1 cellular context compared by ENCODE assay signal in the genomic region with DNA sequence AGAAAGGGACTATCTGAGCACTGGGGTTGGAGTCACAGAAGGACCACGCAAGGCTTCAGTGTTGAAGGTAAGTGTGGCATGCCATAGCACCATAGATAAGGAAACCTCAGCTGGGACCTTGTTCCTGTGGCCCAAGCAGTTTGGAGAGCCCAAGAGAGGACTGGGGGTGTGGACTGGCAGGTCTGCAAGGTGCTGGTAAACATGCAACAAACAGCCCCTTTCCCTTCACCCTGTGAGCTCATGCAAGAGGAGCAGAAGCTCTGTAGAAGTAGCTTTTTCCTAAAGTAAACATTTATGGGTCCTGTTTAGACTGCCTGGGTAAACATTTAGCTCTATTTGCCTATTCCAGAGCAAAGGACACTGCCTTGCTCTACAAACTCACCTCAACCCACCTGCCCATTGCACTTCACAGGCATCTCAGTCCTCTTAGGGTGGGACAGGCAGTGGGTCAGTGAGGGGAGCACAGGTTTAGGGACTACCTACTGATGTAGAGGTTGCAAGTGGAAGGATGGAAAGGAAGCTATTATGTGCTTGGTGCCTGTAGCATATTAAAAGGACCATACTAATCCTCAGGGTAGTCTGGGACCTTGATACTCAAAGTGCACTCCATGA.
TF ChIP-seq lines count a peak whose summit lies in the region.

No MANE protein-coding gene starts in this region.

TF ChIP-seq in HepG2, 621 proteins besides CTCF, POLR2A, EP300 and RAD21 (continued from another document and continues in another):
- TF ChIP-seq, protein P1, sequence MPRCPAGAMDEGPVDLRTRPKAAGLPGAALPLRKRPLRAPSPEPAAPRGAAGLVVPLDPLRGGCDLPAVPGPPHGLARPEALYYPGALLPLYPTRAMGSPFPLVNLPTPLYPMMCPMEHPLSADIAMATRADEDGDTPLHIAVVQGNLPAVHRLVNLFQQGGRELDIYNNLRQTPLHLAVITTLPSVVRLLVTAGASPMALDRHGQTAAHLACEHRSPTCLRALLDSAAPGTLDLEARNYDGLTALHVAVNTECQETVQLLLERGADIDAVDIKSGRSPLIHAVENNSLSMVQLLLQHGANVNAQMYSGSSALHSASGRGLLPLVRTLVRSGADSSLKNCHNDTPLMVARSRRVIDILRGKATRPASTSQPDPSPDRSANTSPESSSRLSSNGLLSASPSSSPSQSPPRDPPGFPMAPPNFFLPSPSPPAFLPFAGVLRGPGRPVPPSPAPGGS (CRISPR knock-in tag; IDR thresholded peaks at IDR 0.05): no peak
- no peak for TF ChIP-seq ZNF530 (CRISPR knock-in tag; IDR thresholded peaks at IDR 0.05; ENCODE audit: low read depth)
- TF ChIP-seq ZNF766 (CRISPR knock-in tag; IDR thresholded peaks at IDR 0.05; ENCODE audit: borderline replicate concordance): no peak
- TF ChIP-seq SOX13 (IDR thresholded peaks at IDR 0.05): no peak
- TF ChIP-seq SOX13 (CRISPR knock-in tag; conservative IDR thresholded peaks at IDR 0.05 in 1 of 2, IDR thresholded peaks at IDR 0.05 in 1 of 2): peak in 1 of 2 experiments; percentile 51; a peak in 2 of 4 replicates
- TF ChIP-seq SNAPC4 (CRISPR knock-in tag; IDR thresholded peaks at IDR 0.05): no peak
- no peak for TF ChIP-seq ZNF34 (CRISPR knock-in tag; IDR thresholded peaks at IDR 0.05; ENCODE audit: borderline replicate concordance)
- TF ChIP-seq ZNF577 (CRISPR knock-in tag; IDR thresholded peaks at IDR 0.05; ENCODE audit: borderline replicate concordance, low read depth): no peak
- TF ChIP-seq EZH2 (conservative IDR thresholded peaks at IDR 0.05; ENCODE audit: low read depth, low read length): no peak
- TF ChIP-seq SIN3A (IDR thresholded peaks at IDR 0.05; ENCODE audit: borderline replicate concordance, low read depth, low read length): no peak
- 0 out of 2 replicates have a peak, but pooled peaks have one; percentile 26 for TF ChIP-seq RXRA (CRISPR knock-in tag; IDR thresholded peaks at IDR 0.05)
- TF ChIP-seq GFI1 (CRISPR knock-in tag; IDR thresholded peaks at IDR 0.05; ENCODE audit: borderline replicate concordance): 0 out of 2 replicates have a peak, but pooled peaks have one; percentile 60
- TF ChIP-seq HMGA1 (CRISPR knock-in tag; conservative IDR thresholded peaks at IDR 0.05): no peak
- no peak for TF ChIP-seq ZNF207 (IDR thresholded peaks at IDR 0.05; ENCODE audit: borderline replicate concordance)
- no peak for TF ChIP-seq ZNF451 (CRISPR knock-in tag; IDR thresholded peaks at IDR 0.05)
- TF ChIP-seq TBP (CRISPR knock-in tag; IDR thresholded peaks at IDR 0.05): no peak
- TF ChIP-seq, protein P2, sequence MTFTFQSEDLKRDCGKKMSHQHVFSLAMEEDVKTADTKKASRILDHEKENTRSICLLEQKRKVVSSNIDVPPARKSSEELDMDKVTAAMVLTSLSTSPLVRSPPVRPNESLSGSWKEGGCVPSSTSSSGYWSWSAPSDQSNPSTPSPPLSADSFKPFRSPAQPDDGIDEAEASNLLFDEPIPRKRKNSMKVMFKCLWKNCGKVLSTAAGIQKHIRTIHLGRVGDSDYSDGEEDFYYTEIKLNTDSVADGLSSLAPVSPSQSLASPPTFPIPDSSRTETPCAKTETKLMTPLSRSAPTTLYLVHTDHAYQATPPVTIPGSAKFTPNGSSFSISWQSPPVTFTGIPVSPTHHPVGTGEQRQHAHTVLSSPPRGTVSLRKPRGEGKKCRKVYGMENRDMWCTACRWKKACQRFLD (CRISPR knock-in tag; IDR thresholded peaks at IDR 0.05; ENCODE audit: borderline replicate concordance): no peak
- no peak for TF ChIP-seq RFXANK (CRISPR knock-in tag; IDR thresholded peaks at IDR 0.05)
- peak; percentile 88; the same call in 1 of the 2 replicates for TF ChIP-seq FOXJ3 (CRISPR knock-in tag; IDR thresholded peaks at IDR 0.05; ENCODE audit: borderline replicate concordance)
- TF ChIP-seq SAP130 (CRISPR knock-in tag; IDR thresholded peaks at IDR 0.05; ENCODE audit: low read depth): peak; percentile 64
- TF ChIP-seq CAMTA2 (CRISPR knock-in tag; IDR thresholded peaks at IDR 0.05; ENCODE audit: borderline replicate concordance): no peak
- TF ChIP-seq SOX5 (CRISPR knock-in tag; IDR thresholded peaks at IDR 0.05; ENCODE audit: borderline replicate concordance): peak; percentile 47; the same call in 1 of the 2 replicates
- TF ChIP-seq, protein P3, sequence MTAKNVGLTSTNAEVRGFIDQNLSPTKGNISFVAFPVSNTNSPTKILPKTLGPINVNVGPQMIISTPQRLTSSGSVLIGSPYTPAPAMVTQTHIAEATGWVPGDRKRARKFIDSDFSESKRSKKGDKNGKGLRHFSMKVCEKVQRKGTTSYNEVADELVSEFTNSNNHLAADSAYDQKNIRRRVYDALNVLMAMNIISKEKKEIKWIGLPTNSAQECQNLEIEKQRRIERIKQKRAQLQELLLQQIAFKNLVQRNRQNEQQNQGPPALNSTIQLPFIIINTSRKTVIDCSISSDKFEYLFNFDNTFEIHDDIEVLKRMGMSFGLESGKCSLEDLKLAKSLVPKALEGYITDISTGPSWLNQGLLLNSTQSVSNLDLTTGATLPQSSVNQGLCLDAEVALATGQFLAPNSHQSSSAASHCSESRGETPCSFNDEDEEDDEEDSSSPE (CRISPR knock-in tag; IDR thresholded peaks at IDR 0.05): no peak
- TF ChIP-seq ZNF138 (CRISPR knock-in tag; IDR thresholded peaks at IDR 0.05; ENCODE audit: low read depth): 0 out of 2 replicates have a peak, but pooled peaks have one; percentile 43
- TF ChIP-seq, protein P4, sequence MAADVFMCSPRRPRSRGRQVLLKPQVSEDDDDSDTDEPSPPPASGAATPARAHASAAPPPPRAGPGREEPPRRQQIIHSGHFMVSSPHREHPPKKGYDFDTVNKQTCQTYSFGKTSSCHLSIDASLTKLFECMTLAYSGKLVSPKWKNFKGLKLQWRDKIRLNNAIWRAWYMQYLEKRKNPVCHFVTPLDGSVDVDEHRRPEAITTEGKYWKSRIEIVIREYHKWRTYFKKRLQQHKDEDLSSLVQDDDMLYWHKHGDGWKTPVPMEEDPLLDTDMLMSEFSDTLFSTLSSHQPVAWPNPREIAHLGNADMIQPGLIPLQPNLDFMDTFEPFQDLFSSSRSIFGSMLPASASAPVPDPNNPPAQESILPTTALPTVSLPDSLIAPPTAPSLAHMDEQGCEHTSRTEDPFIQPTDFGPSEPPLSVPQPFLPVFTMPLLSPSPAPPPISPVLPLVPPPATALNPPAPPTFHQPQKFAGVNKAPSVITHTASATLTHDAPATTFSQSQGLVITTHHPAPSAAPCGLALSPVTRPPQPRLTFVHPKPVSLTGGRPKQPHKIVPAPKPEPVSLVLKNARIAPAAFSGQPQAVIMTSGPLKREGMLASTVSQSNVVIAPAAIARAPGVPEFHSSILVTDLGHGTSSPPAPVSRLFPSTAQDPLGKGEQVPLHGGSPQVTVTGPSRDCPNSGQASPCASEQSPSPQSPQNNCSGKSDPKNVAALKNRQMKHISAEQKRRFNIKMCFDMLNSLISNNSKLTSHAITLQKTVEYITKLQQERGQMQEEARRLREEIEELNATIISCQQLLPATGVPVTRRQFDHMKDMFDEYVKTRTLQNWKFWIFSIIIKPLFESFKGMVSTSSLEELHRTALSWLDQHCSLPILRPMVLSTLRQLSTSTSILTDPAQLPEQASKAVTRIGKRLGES (CRISPR knock-in tag; IDR thresholded peaks at IDR 0.05; ENCODE audit: borderline replicate concordance): no peak
- TF ChIP-seq ATF7-NPFF (CRISPR knock-in tag; IDR thresholded peaks at IDR 0.05; ENCODE audit: low read depth): no peak
- no peak for TF ChIP-seq NONO (IDR thresholded peaks at IDR 0.05)
- no peak; the same call in 1 of the 2 replicates for TF ChIP-seq NONO (CRISPR knock-in tag; conservative IDR thresholded peaks at IDR 0.05)
- TF ChIP-seq TERF1 (CRISPR knock-in tag; IDR thresholded peaks at IDR 0.05): no peak
- no peak for TF ChIP-seq SP1 (IDR thresholded peaks at IDR 0.05)
- no peak for TF ChIP-seq SP1 (CRISPR knock-in tag; IDR thresholded peaks at IDR 0.05)
- TF ChIP-seq RARG (CRISPR knock-in tag; IDR thresholded peaks at IDR 0.05; ENCODE audit: low read depth): no peak
- TF ChIP-seq ZNF563 (CRISPR knock-in tag; IDR thresholded peaks at IDR 0.05): no peak
- TF ChIP-seq MXI1 (IDR thresholded peaks at IDR 0.05; ENCODE audit: borderline replicate concordance, low read depth, low read length): no peak
- TF ChIP-seq ATF1 (CRISPR knock-in tag; IDR thresholded peaks at IDR 0.05): no peak
- TF ChIP-seq TAF1 (CRISPR knock-in tag; IDR thresholded peaks at IDR 0.05): no peak
- no peak for TF ChIP-seq ZNF235 (CRISPR knock-in tag; IDR thresholded peaks at IDR 0.05; ENCODE audit: borderline replicate concordance)
- no peak for TF ChIP-seq ZFP36 (IDR thresholded peaks at IDR 0.05; ENCODE audit: borderline replicate concordance, low read depth, low read length, partially characterized antibody)
- TF ChIP-seq ZNF556 (CRISPR knock-in tag; IDR thresholded peaks at IDR 0.05; ENCODE audit: borderline replicate concordance): peak; percentile 71; the same call in 1 of the 2 replicates
- TF ChIP-seq ZNF691 (CRISPR knock-in tag; IDR thresholded peaks at IDR 0.05; ENCODE audit: borderline replicate concordance, low read depth): peak; percentile 99
- no peak for TF ChIP-seq AKAP8 (CRISPR knock-in tag; IDR thresholded peaks at IDR 0.05)
- TF ChIP-seq MAF1 (CRISPR knock-in tag; IDR thresholded peaks at IDR 0.05; ENCODE audit: borderline replicate concordance): no peak
- TF ChIP-seq, protein P5, sequence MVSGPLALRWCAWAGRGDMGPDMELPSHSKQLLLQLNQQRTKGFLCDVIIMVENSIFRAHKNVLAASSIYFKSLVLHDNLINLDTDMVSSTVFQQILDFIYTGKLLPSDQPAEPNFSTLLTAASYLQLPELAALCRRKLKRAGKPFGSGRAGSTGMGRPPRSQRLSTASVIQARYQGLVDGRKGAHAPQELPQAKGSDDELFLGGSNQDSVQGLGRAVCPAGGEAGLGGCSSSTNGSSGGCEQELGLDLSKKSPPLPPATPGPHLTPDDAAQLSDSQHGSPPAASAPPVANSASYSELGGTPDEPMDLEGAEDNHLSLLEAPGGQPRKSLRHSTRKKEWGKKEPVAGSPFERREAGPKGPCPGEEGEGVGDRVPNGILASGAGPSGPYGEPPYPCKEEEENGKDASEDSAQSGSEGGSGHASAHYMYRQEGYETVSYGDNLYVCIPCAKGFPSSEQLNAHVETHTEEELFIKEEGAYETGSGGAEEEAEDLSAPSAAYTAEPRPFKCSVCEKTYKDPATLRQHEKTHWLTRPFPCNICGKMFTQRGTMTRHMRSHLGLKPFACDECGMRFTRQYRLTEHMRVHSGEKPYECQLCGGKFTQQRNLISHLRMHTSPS (CRISPR knock-in tag; IDR thresholded peaks at IDR 0.05; ENCODE audit: low read depth): no peak
- no peak for TF ChIP-seq NR1H2 (CRISPR knock-in tag; IDR thresholded peaks at IDR 0.05; ENCODE audit: borderline replicate concordance, low read depth)
- peak; percentile 53; the same call in 1 of the 2 replicates for TF ChIP-seq HOXA3 (CRISPR knock-in tag; IDR thresholded peaks at IDR 0.05)
- 0 out of 2 replicates have a peak, but pooled peaks have one; percentile 36 for TF ChIP-seq ZNF292 (CRISPR knock-in tag; IDR thresholded peaks at IDR 0.05; ENCODE audit: borderline replicate concordance, low read depth)
- no peak for TF ChIP-seq MZF1 (CRISPR knock-in tag; IDR thresholded peaks at IDR 0.05; ENCODE audit: borderline replicate concordance)
- TF ChIP-seq GABPB1 (CRISPR knock-in tag; IDR thresholded peaks at IDR 0.05): no peak
- no peak for TF ChIP-seq CREB1 (IDR thresholded peaks at IDR 0.05)
- peak; percentile 54; the same call in 1 of the 2 replicates for TF ChIP-seq CREB1 (CRISPR knock-in tag; IDR thresholded peaks at IDR 0.05)
- TF ChIP-seq CHD4 (IDR thresholded peaks at IDR 0.05; ENCODE audit: borderline replicate concordance, low read length): no peak
- no peak for TF ChIP-seq SNRNP70 (IDR thresholded peaks at IDR 0.05; ENCODE audit: low read depth, low read length)
- no peak for TF ChIP-seq ZNF75D (CRISPR knock-in tag; IDR thresholded peaks at IDR 0.05; ENCODE audit: borderline replicate concordance)
- no peak for TF ChIP-seq EHMT2 (IDR thresholded peaks at IDR 0.05; ENCODE audit: borderline replicate concordance, low read depth, low read length)
